8 cellular contexts compared by ENCODE assay signal in the genomic region with DNA sequence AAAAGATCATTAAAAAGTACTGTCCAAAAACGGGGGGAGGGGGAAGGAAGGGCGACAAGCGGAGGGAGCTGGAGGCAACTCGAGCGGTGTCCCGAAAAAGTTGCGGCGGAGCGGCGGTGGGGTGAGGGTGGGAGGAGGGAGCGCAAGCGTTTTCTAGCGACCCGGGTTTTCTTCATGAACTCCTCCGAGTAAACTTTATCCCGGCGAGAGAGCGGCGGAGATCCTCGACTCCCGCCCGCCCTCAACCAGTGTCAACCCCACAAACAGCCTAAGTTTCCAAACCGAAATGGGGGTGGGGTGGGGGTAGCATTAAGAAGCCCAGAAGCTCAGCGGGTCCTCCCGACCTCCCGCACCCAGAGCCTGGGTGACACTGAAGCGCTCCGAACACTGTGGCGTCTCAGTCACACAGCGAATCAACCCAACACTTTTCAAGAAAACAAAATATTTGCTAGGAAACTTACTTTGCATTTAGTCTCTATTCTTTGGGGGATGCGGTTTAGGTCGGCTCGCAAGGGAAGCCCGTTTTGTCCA.
A peak's percentile ranks its signal among the peaks of the same experiment; 100 is the strongest.
DNase-seq lines count a peak whose midpoint lies in the region; ATAC-seq and TF ChIP-seq lines count a peak whose summit lies in the region.

No MANE protein-coding gene starts in this region.

- peak; percentile 30 for DNase-seq in stimulated activated CD4-positive, alpha-beta T cell treated with anti-CD3 and anti-CD28 coated beads, Interleukin-15, amount 100 ng/mL, for 24 hours
- DNase-seq in stimulated activated CD4-positive, alpha-beta T cell treated with anti-CD3 and anti-CD28 coated beads, Interleukin-1b, Interleukin-23, amount 100 ng/mL, for 48 hours, result no peak
- peak; percentile 18 for DNase-seq in activated CD4-positive, alpha-beta memory T cell treated with anti-CD3 and anti-CD28 coated beads for 36 hours
- DNase-seq in Right ventricle myocardium superior (peak; percentile 53), prostate gland (ENCODE audit: low spot score) (no peak), SHP77 treated with DMSO at 0.1 percent for 48 hours (lab: John Stamatoyannopoulos, UW) (no peak)

- H3K4me3 Mint-ChIP-seq in activated CD4-positive, alpha-beta memory T cell treated with anti-CD3 and anti-CD28 coated beads for 36 hours, result peak overlapping the region; percentile 75

- H3K27me3 Mint-ChIP-seq in activated CD4-positive, alpha-beta memory T cell treated with anti-CD3 and anti-CD28 coated beads for 36 hours, result peaks cover 45% of the 10 kb centered on the region

- intact Hi-C loops in activated CD4-positive, alpha-beta memory T cell treated with anti-CD3 and anti-CD28 coated beads for 36 hours (cut with micrococcal nuclease), result loop anchor here (5.0 kb wide), 3 partner anchors 93 to 788 kb away; no protein-coding TSS in a partner anchor
- intact Hi-C loops in Right ventricle myocardium superior (cut with DNase I), result loop anchor here (5.0 kb wide), 1 partner anchor 413 kb away; no protein-coding TSS in a partner anchor
- intact Hi-C loops in prostate gland (cut with DNase I), result no loop called here

- no peak for TF ChIP-seq CTCF in prostate gland (IDR thresholded peaks at IDR 0.05)

- ATAC-seq in Right ventricle myocardium superior (ENCODE audit: poor library complexity) (peak; percentile 1), GM21423 (IDR thresholded peaks at IDR 0.05; ENCODE audit: unreplicated experiment) (no peak), GM18909 (IDR thresholded peaks at IDR 0.05; ENCODE audit: poor library complexity, unreplicated experiment) (no peak)

- peak overlapping the region; percentile 44 to 48 for H3K4me3 ChIP-seq in prostate gland

- under 1% methylated on average over 34 of the region's 34 CpGs for WGBS in prostate gland

- no peak overlapping the region for H3K27ac Mint-ChIP-seq in activated CD4-positive, alpha-beta memory T cell treated with anti-CD3 and anti-CD28 coated beads for 36 hours

- POLR2A ChIA-PET in activated CD4-positive, alpha-beta memory T cell treated with anti-CD3 and anti-CD28 coated beads for 36 hours (lab: Charles Lee), result interaction anchor here (1.0 kb wide), 1 partner anchor 132 kb away, joined by 3 read pairs; a partner anchor contains a TSS

- H3K36me3 Mint-ChIP-seq in activated CD4-positive, alpha-beta memory T cell treated with anti-CD3 and anti-CD28 coated beads for 36 hours, result peaks cover 4% of the 10 kb centered on the region

- TF ChIP-seq POLR2A in prostate gland (IDR thresholded peaks at IDR 0.05), result no peak

- no peaks in the 10 kb centered on the region for H3K9me3 ChIP-seq in prostate gland

- CTCF ChIA-PET in activated CD4-positive, alpha-beta memory T cell treated with anti-CD3 and anti-CD28 coated beads for 36 hours (lab: Charles Lee), result interaction anchor here (1.0 to 4.2 kb wide), 2 partner anchors 8 to 9 kb away, joined by 3 to 25 read pairs; no protein-coding TSS in a partner anchor

- H3K4me1 Mint-ChIP-seq in activated CD4-positive, alpha-beta memory T cell treated with anti-CD3 and anti-CD28 coated beads for 36 hours (ENCODE audit: low read depth), result peaks cover 23% of the 10 kb centered on the region

- peaks cover 5% of the 10 kb centered on the region for H3K27me3 ChIP-seq in prostate gland (replicated peaks; ENCODE audit: insufficient read depth)

- no peaks in the 10 kb centered on the region for H3K9me3 Mint-ChIP-seq in activated CD4-positive, alpha-beta memory T cell treated with anti-CD3 and anti-CD28 coated beads for 36 hours

- no peaks in the 10 kb centered on the region for H3K36me3 ChIP-seq in prostate gland

- no peaks in the 10 kb centered on the region for H3K4me1 ChIP-seq in prostate gland (replicated peaks)

- H3K27ac ChIP-seq in prostate gland, result peak overlapping the region; percentile 39 to 66

Comparison
In these comparisons a context has a peak if more than half of its experiments do, and no peak if none do; other contexts are left out.
1. DNase-seq: peak in stimulated activated CD4-positive, alpha-beta T cell treated with anti-CD3 and anti-CD28 coated beads, Interleukin-15, amount 100 ng/mL, for 24 hours (single experiment), activated CD4-positive, alpha-beta memory T cell treated with anti-CD3 and anti-CD28 coated beads for 36 hours (single experiment) and Right ventricle myocardium superior (single experiment); none in stimulated activated CD4-positive, alpha-beta T cell treated with anti-CD3 and anti-CD28 coated beads, Interleukin-1b, Interleukin-23, amount 100 ng/mL, for 48 hours (single experiment), prostate gland (single experiment) and SHP77 treated with DMSO at 0.1 percent for 48 hours (single experiment).